In the genomic region with DNA sequence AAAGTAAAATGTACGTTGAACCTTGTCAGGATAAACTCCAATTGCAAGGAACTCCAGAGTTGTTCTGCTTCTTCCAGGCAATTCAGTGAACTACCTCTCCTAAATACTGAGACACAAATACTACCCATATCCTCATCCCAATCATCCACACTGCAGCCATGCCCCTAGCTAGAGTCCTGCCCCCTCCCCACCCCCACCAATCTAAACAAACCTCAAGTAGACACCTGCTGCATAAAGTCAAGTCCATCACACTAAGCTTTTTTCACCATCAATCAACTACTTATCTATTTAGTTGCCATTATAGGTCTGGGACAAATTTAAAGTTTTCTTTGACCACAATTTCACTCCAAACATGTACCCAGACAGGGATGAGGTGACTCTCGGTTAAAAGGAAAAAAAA, we compare ENCODE assay signal across 1 cellular context.
TF ChIP-seq lines count a peak whose summit lies in the region.

No MANE protein-coding gene starts in this region.

TF ChIP-seq in GM23338, 12 proteins besides CTCF, POLR2A, EP300 and RAD21 (continued from another document):
- TF ChIP-seq ZNF462 (CRISPR knock-in tag; IDR thresholded peaks at IDR 0.05) (no peak), NANOG (IDR thresholded peaks at IDR 0.05; ENCODE audit: borderline replicate concordance) (no peak), EZH2 (IDR thresholded peaks at IDR 0.05; ENCODE audit: low read depth, unreplicated experiment) (no peak), STAT1 (IDR thresholded peaks at IDR 0.05; ENCODE audit: unreplicated experiment) (no peak), JUNB (IDR thresholded peaks at IDR 0.05; ENCODE audit: unreplicated experiment) (no peak)
